20 cellular contexts compared by ENCODE assay signal in genomic region chr12:69015831-69016230, GRCh38.
DNase-seq lines count a peak whose midpoint lies in the region; ATAC-seq, FAIRE-seq and TF ChIP-seq lines count a peak whose summit lies in the region.
"Had no signal": no experiment of that assay in that cellular context is flagged by ENCODE, and none has a peak within 500 bp of the region (broad histone marks: within the 10 kb centered on the region; RNA-seq: fewer than 3 reads in every experiment).

No MANE protein-coding gene starts in this region.

- FAIRE-seq in HepG2 (lab: Jason Lieb, UNC), result no peak
- FAIRE-seq: A204.1, G401.6, GM12892, H1 had no signal

- H4K20me1 ChIP-seq in HepG2 (ENCODE audit: insufficient read depth, low read length), result no peaks in the 10 kb centered on the region
- H4K20me1 ChIP-seq: BLaER1 had no signal

- no TSS peak for BruUV-seq in HepG2 (replicated peaks; lab: Mats Ljungman, UMichigan)

- H2BK120ac ChIP-seq in trophoblast cell (ENCODE audit: insufficient read depth, low read length, poor library complexity), result no peak overlapping the region

- CTCF ChIA-PET in HepG2 (lab: Yijun Ruan, JAX; ENCODE audit: low intra/inter-chr PET ratio, low total read pairs), result no interaction called here

- no peak overlapping the region for H3K23ac ChIP-seq in trophoblast cell (ENCODE audit: low read length)

- H3K14ac ChIP-seq in trophoblast cell (ENCODE audit: low read length), result no peak overlapping the region

- H3K9ac ChIP-seq in HepG2 (ENCODE audit: insufficient read depth, low read depth, low read length) (no peak overlapping the region), trophoblast cell (ENCODE audit: low read length) (no peak overlapping the region)
- H3K9ac ChIP-seq: BLaER1 had no signal

- no peak overlapping the region for H4K8ac ChIP-seq in trophoblast cell (ENCODE audit: low read depth, low read length)

- no peak for TF ChIP-seq RAD21 in HepG2 (CRISPR knock-in tag; IDR thresholded peaks at IDR 0.05)

- H3K9me3 ChIP-seq in HepG2 (ENCODE audit: low read length) (no peaks in the 10 kb centered on the region; the same call in 1 of the 2 replicates), right lobe of liver (no peaks in the 10 kb centered on the region), trophoblast cell (ENCODE audit: insufficient read depth, low read depth, low read length) (no peaks in the 10 kb centered on the region)
- H3K9me3 ChIP-seq: BLaER1, Caco-2 had no signal

- H3K18ac ChIP-seq in trophoblast cell (ENCODE audit: low read length), result no peak overlapping the region

- no peak for TF ChIP-seq CTCF in HepG2 (CRISPR knock-in tag; IDR thresholded peaks at IDR 0.05)
- no peak for TF ChIP-seq CTCF in right lobe of liver (IDR thresholded peaks at IDR 0.05)

- H3K36me3 ChIP-seq in HepG2 (replicated peaks in 1 of 2; ENCODE audit: control insufficient read depth in 1 of 2, insufficient read depth in 2 of 2, low read length in 2 of 2) (no peaks in the 10 kb centered on the region), right lobe of liver (no peaks in the 10 kb centered on the region), trophoblast cell (ENCODE audit: control insufficient read depth in 1 of 2, insufficient read depth in 2 of 2, low read length in 2 of 2) (no peaks in the 10 kb centered on the region)
- H3K36me3 ChIP-seq: BLaER1 had no signal

- H2AK5ac ChIP-seq in trophoblast cell (ENCODE audit: low read length), result no peak overlapping the region

- no peak overlapping the region for H4K12ac ChIP-seq in trophoblast cell (ENCODE audit: low read depth, low read length)

- no peak for DNase-seq in HepG2 (ENCODE audit: low spot score)
- DNase-seq in right lobe of liver, result no peak
- peak; percentile 15 for DNase-seq in NCI-H69 (lab: John Stamatoyannopoulos, UW)
- DNase-seq in trophoblast cell, result peak; percentile 56 to 82
- DNase-seq in hippocampal formation (lab: John Stamatoyannopoulos, UW), result no peak
- no peak for DNase-seq in NCI-H1092 (lab: John Stamatoyannopoulos, UW)
- DNase-seq: Caco-2; CD4-positive, CD25-positive, alpha-beta regulatory T cell; CD8-positive, alpha-beta T cell; DMS153; DND-41; H9 had no signal

- H2AFZ ChIP-seq in HepG2 (ENCODE audit: low read length), result peak overlapping the region; percentile 9
- no peak overlapping the region for H2AFZ ChIP-seq in trophoblast cell (ENCODE audit: insufficient read depth, low read length, poor library complexity)

- ATAC-seq in HepG2 (no peak), right lobe of liver (no peak)
- ATAC-seq: CD8-positive, alpha-beta T cell; HCT116 had no signal

- H3K4me2 ChIP-seq in HepG2 (ENCODE audit: low read depth, low read length) (no peak overlapping the region), trophoblast cell (ENCODE audit: low read length) (no peak overlapping the region)
- H3K4me2 ChIP-seq: BLaER1 had no signal

- H3K4me3 ChIP-seq in HepG2 (replicated peaks in 1 of 3; ENCODE audit: insufficient read depth in 1 of 3, low read depth in 2 of 3, low read length in 3 of 3) (no peak overlapping the region), right lobe of liver (no peak overlapping the region), trophoblast cell (ENCODE audit: low read depth, low read length) (no peak overlapping the region)
- H3K4me3 ChIP-seq: BLaER1 had no signal

- no peaks in the 10 kb centered on the region for H3K79me2 ChIP-seq in HepG2 (ENCODE audit: insufficient read depth, low read length)
- H3K79me2 ChIP-seq in trophoblast cell (ENCODE audit: control insufficient read depth, insufficient read depth, low read length, poor library complexity), result no peaks in the 10 kb centered on the region

- H3K27me3 ChIP-seq in HepG2 (ENCODE audit: control insufficient read depth in 1 of 2, insufficient read depth in 2 of 2, low read length in 2 of 2), result peaks cover 1 to 25% of the 10 kb centered on the region in 2 experiments; a peak in 2 of 5 replicates
- no peaks in the 10 kb centered on the region for H3K27me3 ChIP-seq in right lobe of liver
- H3K27me3 ChIP-seq in trophoblast cell (ENCODE audit: insufficient read depth, low read length), result no peaks in the 10 kb centered on the region
- H3K27me3 ChIP-seq: BLaER1 had no signal

- H2BK12ac ChIP-seq in trophoblast cell (ENCODE audit: low read length), result no peak overlapping the region

- in situ Hi-C loops in HepG2 (cut with HindIII; ENCODE audit: extremely low pct_ligation_motif_present, low pct_unique_long_range_greater_than_20kb), result no loop called here

- peaks cover 2% of the 10 kb centered on the region for H3K79me1 ChIP-seq in trophoblast cell (ENCODE audit: low read length)

- H4K91ac ChIP-seq in trophoblast cell (ENCODE audit: low read depth, low read length), result no peak overlapping the region

- TF ChIP-seq POLR2A in HepG2 (IDR thresholded peaks at IDR 0.05; ENCODE audit: insufficient read depth in 1 of 2, low read depth in 2 of 2, low read length in 2 of 2) (no peak), right lobe of liver (IDR thresholded peaks at IDR 0.05) (no peak)

- no peak for TF ChIP-seq EP300 in HepG2 (IDR thresholded peaks at IDR 0.05; ENCODE audit: low read depth in 2 of 2, low read length in 2 of 2)
- no peak for TF ChIP-seq EP300 in HepG2 (CRISPR knock-in tag; IDR thresholded peaks at IDR 0.05; ENCODE audit: borderline replicate concordance)

- intact Hi-C loops in HepG2 (cut with micrococcal nuclease; ENCODE audit: unreplicated experiment), result no loop called here
- intact Hi-C loops in right lobe of liver (cut with DNase I), result no loop called here

- H3K27ac ChIP-seq in HepG2 (ENCODE audit: extremely low read length, insufficient read depth, low read length) (no peak overlapping the region), right lobe of liver (no peak overlapping the region), trophoblast cell (ENCODE audit: low read depth, low read length) (no peak overlapping the region)
- H3K27ac ChIP-seq: 22Rv1, BLaER1, C4-2B had no signal

- no peak overlapping the region for H2BK5ac ChIP-seq in trophoblast cell (ENCODE audit: low read depth, low read length, poor library complexity)

- POLR2A ChIA-PET in HepG2 (lab: Yijun Ruan, JAX), result no interaction called here

- H3K4me1 ChIP-seq in HepG2 (ENCODE audit: insufficient read depth, low read length), result no peaks in the 10 kb centered on the region
- no peaks in the 10 kb centered on the region for H3K4me1 ChIP-seq in right lobe of liver
- H3K4me1 ChIP-seq in trophoblast cell (ENCODE audit: control insufficient read depth in 1 of 2, insufficient read depth in 2 of 2, low read length in 2 of 2), result peaks cover 3 to 6% of the 10 kb centered on the region in 2 experiments
- H3K4me1 ChIP-seq: BLaER1 had no signal

- WGBS in HepG2 (ENCODE audit: low lambda C conversion rate), result 8% methylated on average over 6 of the region's 6 CpGs
- WGBS in right lobe of liver (ENCODE audit: insufficient coverage, low coverage, low lambda C conversion rate, missing lambda C conversion rate), result 73% methylated on average over 5 of the region's 6 CpGs
- no CpG with 5 or more reads among the region's 6 CpGs for WGBS in trophoblast cell (ENCODE audit: extremely low coverage, insufficient coverage, insufficient read length)

- no peak overlapping the region for H3K4ac ChIP-seq in trophoblast cell (ENCODE audit: low read depth, low read length)

TF ChIP-seq in HepG2, 621 proteins besides CTCF, POLR2A, EP300 and RAD21:
- TF ChIP-seq ZNF510 (CRISPR knock-in tag; IDR thresholded peaks at IDR 0.05; ENCODE audit: low read depth) (no peak), ZNF280B (CRISPR knock-in tag; IDR thresholded peaks at IDR 0.05; ENCODE audit: borderline replicate concordance) (no peak), ZNF207 (IDR thresholded peaks at IDR 0.05; ENCODE audit: borderline replicate concordance) (no peak), ZFAT (CRISPR knock-in tag; conservative IDR thresholded peaks at IDR 0.05) (no peak)

Comparison
In these comparisons a context has a peak if more than half of its experiments do, and no peak if none do; other contexts are left out.
1. DNase-seq: peak in NCI-H69 (single experiment) and trophoblast cell (2 of 2); none in HepG2 (single experiment), right lobe of liver (0 of 3), hippocampal formation (0 of 2) and NCI-H1092 (single experiment).